ENCODE assay signal across 8 cellular contexts in genomic region chr15:79380755-79381499, GRCh38. TPM values are rescaled to one million over a fixed set of nuclear protein-coding genes. Genes with fewer than 3 reads are reported as not detected.
DNase-seq lines count a peak whose midpoint lies in the region; ATAC-seq lines count a peak whose summit lies in the region.

No MANE protein-coding gene starts in this region.

- peak; percentile 54 for ATAC-seq in HG02852 (IDR thresholded peaks at IDR 0.05; ENCODE audit: unreplicated experiment)
- ATAC-seq in left colon: peak; percentile 95
- no peak for ATAC-seq in HG03045 (IDR thresholded peaks at IDR 0.05; ENCODE audit: unreplicated experiment)

- peak; percentile 75 for DNase-seq in GM03348 (ENCODE audit: low spot score)
- peak; percentile 75 for DNase-seq in NCI-H2171 treated with DMSO at 0.1 percent for 48 hours (lab: John Stamatoyannopoulos, UW)
- DNase-seq in activated CD4-positive, CD25-positive, alpha-beta regulatory T cell treated with anti-CD3 and anti-CD28 coated beads, Interleukin-2, amount 50 U/mL, for 16 hours (ENCODE audit: low read depth, low spot score): peak; percentile 59
- DNase-seq in central memory CD4-positive, alpha-beta T cell: peak; percentile 37
- DNase-seq in left colon: peak; percentile 66 to 90
- DNase-seq in stimulated activated CD4-positive, alpha-beta T cell treated with anti-CD3 and anti-CD28 coated beads, Interleukin-4, amount 100 ng/mL, for 1 hour: peak; percentile 82

- intact Hi-C loops in left colon (cut with DNase I, micrococcal nuclease): loop anchor here (5.0 to 10.0 kb wide), 3 partner anchors 471 to 611 kb away; no protein-coding TSS in a partner anchor

RNA-seq across cellular contexts. Expression of gene MINAR1, which starts 51.2 kb away (rescaled TPM):
- under 1 TPM; 0.28 to 0.43 TPM for total RNA-seq in left colon
